In the genomic region with DNA sequence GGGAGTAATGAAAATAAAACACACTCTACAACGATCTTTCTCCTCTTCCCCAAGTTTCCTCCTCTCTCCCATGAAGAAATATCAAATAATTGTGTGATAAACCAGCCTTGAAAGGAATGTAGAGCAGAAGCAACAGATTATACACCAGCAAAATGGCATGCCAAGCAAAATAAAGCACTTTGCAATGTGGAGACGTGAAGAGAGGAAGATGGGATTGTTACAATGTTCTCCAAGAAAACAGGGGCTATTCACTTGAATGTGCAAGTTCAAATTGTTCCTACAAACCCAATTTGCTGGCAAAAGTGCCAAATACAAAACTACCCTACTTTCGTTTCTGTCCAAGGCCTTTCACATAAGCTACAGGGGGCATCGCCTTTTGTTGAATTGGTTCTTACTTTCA, we compare ENCODE assay signal across 16 cellular contexts.
DNase-seq lines count a peak whose midpoint lies in the region; ATAC-seq, FAIRE-seq and TF ChIP-seq lines count a peak whose summit lies in the region.
"Had no signal": no experiment of that assay in that cellular context is flagged by ENCODE, and none has a peak within 500 bp of the region (broad histone marks: within the 10 kb centered on the region; RNA-seq: fewer than 3 reads in every experiment).

No MANE protein-coding gene starts in this region.

- FAIRE-seq in HepG2 (lab: Jason Lieb, UNC) (no peak), RCC 7860 (lab: Jason Lieb, UNC) (no peak)
- FAIRE-seq: small intestine had no signal

- DNase-seq in HepG2 (ENCODE audit: low spot score) (no peak), fibroblast of lung (ENCODE audit: low read depth in 2 of 2) (peak in 1 of 2 donors; percentile 31), psoas muscle (no peak), NCI-H1105 (lab: John Stamatoyannopoulos, UW) (no peak), RCC 7860 (ENCODE audit: low spot score) (no peak)
- DNase-seq in activated effector memory CD4-positive, alpha-beta T cell treated with anti-CD3 and anti-CD28 coated beads, Interleukin-2, amount 50 U/mL, for 16 hours, result no peak
- DNase-seq: activated B cell treated with CpG ODN at 0.5 μM for 24 hours; activated CD8-positive, alpha-beta memory T cell treated with anti-CD3 and anti-CD28 coated beads for 24 hours; adrenal gland; erythroblast; NCI-H1436; SHP77; small intestine; T-helper 17 cell had no signal

- TF ChIP-seq CTCF in liver (IDR thresholded peaks at IDR 0.05; ENCODE audit: low read depth, low read length, missing input control) (no peak), HepG2 (CRISPR knock-in tag; IDR thresholded peaks at IDR 0.05) (no peak), fibroblast of lung (conservative IDR thresholded peaks at IDR 0.05 in 1 of 2, IDR thresholded peaks at IDR 0.05 in 1 of 2; ENCODE audit: low read depth in 1 of 2, low read length in 2 of 2) (no peak), psoas muscle (IDR thresholded peaks at IDR 0.05) (no peak)

- no peak for ATAC-seq in HepG2
- no peak for ATAC-seq in psoas muscle
- no peak for ATAC-seq in GM19397 (IDR thresholded peaks at IDR 0.05; ENCODE audit: unreplicated experiment)
- ATAC-seq: T-helper 17 cell had no signal

- intact Hi-C loops in HepG2 (cut with micrococcal nuclease; ENCODE audit: unreplicated experiment), result no loop called here
- intact Hi-C loops in psoas muscle (cut with DNase I), result loop anchor here (5.0 to 10.0 kb wide), 2 partner anchors 66 to 188 kb away; no protein-coding TSS in a partner anchor

- TF ChIP-seq RAD21 in liver (IDR thresholded peaks at IDR 0.05) (no peak), HepG2 (CRISPR knock-in tag; IDR thresholded peaks at IDR 0.05) (no peak)

- no peak overlapping the region for H3K9ac ChIP-seq in liver (ENCODE audit: low read depth in 1 of 2, low read length in 2 of 2)
- H3K9ac ChIP-seq in HepG2 (ENCODE audit: insufficient read depth, low read depth, low read length), result no peak overlapping the region
- no peak overlapping the region for H3K9ac ChIP-seq in fibroblast of lung (ENCODE audit: insufficient read depth, low read length)

- peak overlapping the region; percentile 1 to 75 for H3K27ac ChIP-seq in liver (ENCODE audit: low read depth in 1 of 2, low read length in 2 of 2)
- no peak overlapping the region for H3K27ac ChIP-seq in HepG2 (ENCODE audit: extremely low read length, insufficient read depth, low read length)
- H3K27ac ChIP-seq in fibroblast of lung (ENCODE audit: insufficient read depth, low read length), result peak overlapping the region; percentile 93
- peak overlapping the region; percentile 60 for H3K27ac ChIP-seq in psoas muscle

- H2AFZ ChIP-seq in HepG2 (ENCODE audit: low read length) (no peak overlapping the region), fibroblast of lung (ENCODE audit: low read length) (no peak overlapping the region)

- H3K79me2 ChIP-seq in HepG2 (ENCODE audit: insufficient read depth, low read length), result no peaks in the 10 kb centered on the region
- peaks cover 30% of the 10 kb centered on the region for H3K79me2 ChIP-seq in fibroblast of lung (ENCODE audit: control insufficient read depth, insufficient read depth, low read length)

- no TSS peak for BruUV-seq in HepG2 (replicated peaks; lab: Mats Ljungman, UMichigan)

- H3K27me3 ChIP-seq in liver (ENCODE audit: control insufficient read depth in 4 of 4, insufficient read depth in 4 of 4, low read length in 3 of 4), result no peaks in the 10 kb centered on the region
- peaks cover 0 to 5% of the 10 kb centered on the region in 2 experiments; a peak in 2 of 5 replicates for H3K27me3 ChIP-seq in HepG2 (ENCODE audit: control insufficient read depth in 1 of 2, insufficient read depth in 2 of 2, low read length in 2 of 2)
- no peaks in the 10 kb centered on the region for H3K27me3 ChIP-seq in fibroblast of lung (ENCODE audit: control insufficient read depth, insufficient read depth, low read length)
- no peaks in the 10 kb centered on the region for H3K27me3 ChIP-seq in psoas muscle (ENCODE audit: insufficient read depth in 3 of 3, low read length in 2 of 3)
- H3K27me3 ChIP-seq: adrenal gland had no signal

- H3K4me2 ChIP-seq in HepG2 (ENCODE audit: low read depth, low read length) (no peak overlapping the region), fibroblast of lung (ENCODE audit: extremely low read depth, insufficient read depth, low read length) (peak overlapping the region; percentile 97)

- H3K36me3 ChIP-seq in liver (ENCODE audit: control insufficient read depth in 4 of 4, insufficient read depth in 3 of 4, low read depth in 1 of 4, low read length in 3 of 4) (no peaks in the 10 kb centered on the region), HepG2 (replicated peaks in 1 of 2; ENCODE audit: control insufficient read depth in 1 of 2, insufficient read depth in 2 of 2, low read length in 2 of 2) (no peaks in the 10 kb centered on the region), fibroblast of lung (ENCODE audit: control insufficient read depth, insufficient read depth, low read length) (no peaks in the 10 kb centered on the region), psoas muscle (ENCODE audit: insufficient read depth in 1 of 2, low read depth in 1 of 2) (no peaks in the 10 kb centered on the region)
- H3K36me3 ChIP-seq: adrenal gland had no signal

- in situ Hi-C loops in HepG2 (cut with HindIII; ENCODE audit: extremely low pct_ligation_motif_present, low pct_unique_long_range_greater_than_20kb), result no loop called here

- H3K4me1 ChIP-seq in liver (ENCODE audit: control insufficient read depth in 4 of 4, insufficient read depth in 4 of 4, low read length in 3 of 4) (no peaks in the 10 kb centered on the region), HepG2 (ENCODE audit: insufficient read depth, low read length) (no peaks in the 10 kb centered on the region), fibroblast of lung (ENCODE audit: control insufficient read depth, extremely low read depth, insufficient read depth, low read length) (peaks cover 10% of the 10 kb centered on the region), psoas muscle (peaks cover 3% of the 10 kb centered on the region)

- CTCF ChIA-PET in HepG2 (lab: Yijun Ruan, JAX; ENCODE audit: low intra/inter-chr PET ratio, low total read pairs), result no interaction called here

- WGBS in liver, result 79% methylated on average over 4 of the region's 4 CpGs
- WGBS in HepG2 (ENCODE audit: low lambda C conversion rate), result 16% methylated on average over 4 of the region's 4 CpGs
- WGBS in psoas muscle, 3 donors, result 55 to 69% (median 64%) methylated on average over 4 of the region's 4 CpGs

- no peaks in the 10 kb centered on the region for H4K20me1 ChIP-seq in HepG2 (ENCODE audit: insufficient read depth, low read length)
- H4K20me1 ChIP-seq in fibroblast of lung (ENCODE audit: control insufficient read depth, extremely low read depth, insufficient read depth, low read length), result no peaks in the 10 kb centered on the region

- no peak overlapping the region for H3K4me3 ChIP-seq in liver (ENCODE audit: low read depth in 1 of 3, low read length in 3 of 3)
- no peak overlapping the region for H3K4me3 ChIP-seq in HepG2 (replicated peaks in 1 of 3; ENCODE audit: insufficient read depth in 1 of 3, low read depth in 2 of 3, low read length in 3 of 3)
- peak overlapping the region in 1 of 4 experiments; percentile 76 for H3K4me3 ChIP-seq in fibroblast of lung (replicated peaks in 1 of 4; ENCODE audit: control extremely low read depth in 1 of 4, insufficient read depth in 1 of 4, low read depth in 3 of 4, low read length in 4 of 4)
- H3K4me3 ChIP-seq in psoas muscle, result no peak overlapping the region

- POLR2A ChIA-PET in HepG2 (lab: Yijun Ruan, JAX), result no interaction called here

- no peaks in the 10 kb centered on the region for H3K9me3 ChIP-seq in liver (ENCODE audit: control insufficient read depth in 4 of 4, low read length in 3 of 4)
- H3K9me3 ChIP-seq in HepG2 (ENCODE audit: low read length), result no peaks in the 10 kb centered on the region
- H3K9me3 ChIP-seq in fibroblast of lung (ENCODE audit: control insufficient read depth, insufficient read depth, low read depth, low read length), result no peaks in the 10 kb centered on the region
- no peaks in the 10 kb centered on the region for H3K9me3 ChIP-seq in psoas muscle
- H3K9me3 ChIP-seq: adrenal gland had no signal

- no peak for TF ChIP-seq POLR2A in HepG2 (IDR thresholded peaks at IDR 0.05; ENCODE audit: insufficient read depth in 1 of 2, low read depth in 2 of 2, low read length in 2 of 2)

- TF ChIP-seq EP300 in HepG2 (IDR thresholded peaks at IDR 0.05; ENCODE audit: low read depth in 2 of 2, low read length in 2 of 2) (no peak), HepG2 (CRISPR knock-in tag; IDR thresholded peaks at IDR 0.05; ENCODE audit: borderline replicate concordance) (no peak)

TF ChIP-seq in liver, 16 proteins besides CTCF, POLR2A, EP300 and RAD21 (continues in another document):
- TF ChIP-seq SP1 (IDR thresholded peaks at IDR 0.05) (no peak), MAX (IDR thresholded peaks at IDR 0.05) (no peak), EGR1 (IDR thresholded peaks at IDR 0.05; ENCODE audit: low read depth in 2 of 2) (no peak), FOXA1 (IDR thresholded peaks at IDR 0.05) (no peak), NR2F2 (IDR thresholded peaks at IDR 0.05) (no peak), ATF3 (IDR thresholded peaks at IDR 0.05) (no peak), HNF4G (IDR thresholded peaks at IDR 0.05) (no peak), FOXA2 (IDR thresholded peaks at IDR 0.05) (no peak), HNF4A (conservative IDR thresholded peaks at IDR 0.05) (no peak)

TF ChIP-seq in HepG2, 621 proteins besides CTCF, POLR2A, EP300 and RAD21:
- TF ChIP-seq ZBTB1 (CRISPR knock-in tag; IDR thresholded peaks at IDR 0.05; ENCODE audit: borderline replicate concordance) (no peak), HIVEP1 (CRISPR knock-in tag; IDR thresholded peaks at IDR 0.05) (no peak), ZSCAN9 (CRISPR knock-in tag; IDR thresholded peaks at IDR 0.05; ENCODE audit: borderline replicate concordance) (no peak), ZNF550 (CRISPR knock-in tag; IDR thresholded peaks at IDR 0.05; ENCODE audit: borderline replicate concordance) (no peak), PTBP1 (IDR thresholded peaks at IDR 0.05; ENCODE audit: low read depth, low read length, poor library complexity, severe bottlenecking) (no peak), LCORL (IDR thresholded peaks at IDR 0.05) (no peak), LCORL (CRISPR knock-in tag; IDR thresholded peaks at IDR 0.05) (no peak), KDM6A (CRISPR knock-in tag; IDR thresholded peaks at IDR 0.05; ENCODE audit: low read depth) (no peak), PHB2 (IDR thresholded peaks at IDR 0.05; ENCODE audit: partially characterized antibody) (no peak), ZNF883 (CRISPR knock-in tag; IDR thresholded peaks at IDR 0.05; ENCODE audit: not compliant biosample characterization) (no peak), ZNF10 (CRISPR knock-in tag; IDR thresholded peaks at IDR 0.05; ENCODE audit: borderline replicate concordance, low read depth) (no peak), ZNF354B (CRISPR knock-in tag; IDR thresholded peaks at IDR 0.05) (no peak)
TF ChIP-seq in HepG2: peak in this region for 0.
